Comparison of ENCODE assay signal across 18 cellular contexts in genomic region chr2:233758849-233759248, GRCh38. TPM values are rescaled to one million over a fixed set of nuclear protein-coding genes. Genes with fewer than 3 reads are reported as not detected.
DNase-seq lines count a peak whose midpoint lies in the region; ATAC-seq, FAIRE-seq and TF ChIP-seq lines count a peak whose summit lies in the region.
"Had no signal": no experiment of that assay in that cellular context is flagged by ENCODE, and none has a peak within 500 bp of the region (broad histone marks: within the 10 kb centered on the region; RNA-seq: fewer than 3 reads in every experiment).

No MANE protein-coding gene starts in this region.

- WGBS in HepG2 (ENCODE audit: low lambda C conversion rate): 57% methylated on average over 2 of the region's 2 CpGs
- WGBS in right lobe of liver (ENCODE audit: insufficient coverage, low coverage, low lambda C conversion rate, missing lambda C conversion rate): 52% methylated on average over 2 of the region's 2 CpGs
- 84% methylated on average over 2 of the region's 2 CpGs for WGBS in urinary bladder
- 68 to 85% methylated on average over 2 of the region's 2 CpGs for WGBS in esophagus squamous epithelium, 2 donors
- WGBS in testis, 2 donors: 48 to 66% methylated on average over 2 of the region's 2 CpGs

- no peaks in the 10 kb centered on the region for H3K79me2 ChIP-seq in HepG2 (ENCODE audit: insufficient read depth, low read length)

- POLR2A ChIA-PET in HepG2 (lab: Yijun Ruan, JAX): no interaction called here

- H3K36me3 ChIP-seq in HepG2 (replicated peaks in 1 of 2; ENCODE audit: control insufficient read depth in 1 of 2, insufficient read depth in 2 of 2, low read length in 2 of 2) (no peaks in the 10 kb centered on the region), right lobe of liver (peaks cover 0 to 6% (median 0%) of the 10 kb centered on the region in 4 donors), adipocyte (ENCODE audit: control insufficient read depth, insufficient read depth, low read length, severe bottlenecking) (no peaks in the 10 kb centered on the region), urinary bladder (ENCODE audit: insufficient read depth) (no peaks in the 10 kb centered on the region), esophagus squamous epithelium (peaks cover 0 to 10% (median 0%) of the 10 kb centered on the region in 3 donors), testis (ENCODE audit: low read depth, missing control alignments) (no peaks in the 10 kb centered on the region)
- H3K36me3 ChIP-seq: BE2C had no signal

- no peak overlapping the region for H2AFZ ChIP-seq in HepG2 (ENCODE audit: low read length)

- H3K9me3 ChIP-seq in HepG2 (ENCODE audit: low read length) (no peaks in the 10 kb centered on the region), right lobe of liver (no peaks in the 10 kb centered on the region), adipocyte (ENCODE audit: control insufficient read depth, low read length) (no peaks in the 10 kb centered on the region), esophagus squamous epithelium (no peaks in the 10 kb centered on the region), testis (no peaks in the 10 kb centered on the region)
- H3K9me3 ChIP-seq: BE2C had no signal

- FAIRE-seq in HepG2 (lab: Jason Lieb, UNC): no peak
- FAIRE-seq: D721Med had no signal

- peaks cover 46% of the 10 kb centered on the region for H3K4me1 ChIP-seq in HepG2 (ENCODE audit: insufficient read depth, low read length)
- peaks cover 0 to 44% (median 13%) of the 10 kb centered on the region in 4 donors for H3K4me1 ChIP-seq in right lobe of liver
- peaks cover 9% of the 10 kb centered on the region for H3K4me1 ChIP-seq in adipocyte (ENCODE audit: control insufficient read depth, insufficient read depth, low read length)
- no peaks in the 10 kb centered on the region for H3K4me1 ChIP-seq in urinary bladder (ENCODE audit: insufficient read depth)
- peaks cover 5 to 27% (median 9%) of the 10 kb centered on the region in 3 donors for H3K4me1 ChIP-seq in esophagus squamous epithelium
- H3K4me1 ChIP-seq in testis: no peaks in the 10 kb centered on the region
- H3K4me1 ChIP-seq: BE2C had no signal

- no peak for TF ChIP-seq RAD21 in HepG2 (CRISPR knock-in tag; IDR thresholded peaks at IDR 0.05)

- CTCF ChIA-PET in HepG2 (lab: Yijun Ruan, JAX; ENCODE audit: low intra/inter-chr PET ratio, low total read pairs): no interaction called here

- TF ChIP-seq EP300 in HepG2 (IDR thresholded peaks at IDR 0.05; ENCODE audit: low read depth in 2 of 2, low read length in 2 of 2) (no peak), HepG2 (CRISPR knock-in tag; IDR thresholded peaks at IDR 0.05; ENCODE audit: borderline replicate concordance) (no peak)

- no peak overlapping the region for H3K4me2 ChIP-seq in HepG2 (ENCODE audit: low read depth, low read length)

- no peaks in the 10 kb centered on the region for H4K20me1 ChIP-seq in HepG2 (ENCODE audit: insufficient read depth, low read length)

- ATAC-seq in HepG2: no peak
- ATAC-seq in right lobe of liver: no peak

- no peak for TF ChIP-seq POLR2A in HepG2 (IDR thresholded peaks at IDR 0.05; ENCODE audit: insufficient read depth in 1 of 2, low read depth in 2 of 2, low read length in 2 of 2)
- TF ChIP-seq POLR2A in right lobe of liver (IDR thresholded peaks at IDR 0.05): no peak
- TF ChIP-seq POLR2A in esophagus squamous epithelium (IDR thresholded peaks at IDR 0.05): no peak
- no peak for TF ChIP-seq POLR2A in testis (IDR thresholded peaks at IDR 0.05)

- H3K27me3 ChIP-seq in HepG2 (ENCODE audit: control insufficient read depth in 1 of 2, insufficient read depth in 2 of 2, low read length in 2 of 2) (peaks cover 5 to 73% of the 10 kb centered on the region in 2 experiments; a peak in 4 of 5 replicates), right lobe of liver (no peaks in the 10 kb centered on the region), adipocyte (replicated peaks; ENCODE audit: control insufficient read depth, insufficient read depth, low read length) (no peaks in the 10 kb centered on the region), esophagus squamous epithelium (no peaks in the 10 kb centered on the region), testis (no peaks in the 10 kb centered on the region)

- no peak overlapping the region for H3K27ac ChIP-seq in HepG2 (ENCODE audit: extremely low read length, insufficient read depth, low read length)
- H3K27ac ChIP-seq in right lobe of liver: peak overlapping the region in 1 of 3 donors; percentile 92
- peak overlapping the region; percentile 41 for H3K27ac ChIP-seq in urinary bladder (ENCODE audit: low read depth)
- no peak overlapping the region for H3K27ac ChIP-seq in esophagus squamous epithelium
- H3K27ac ChIP-seq in testis: no peak overlapping the region
- H3K27ac ChIP-seq: C4-2B had no signal

- BruUV-seq in HepG2 (replicated peaks; lab: Mats Ljungman, UMichigan): no TSS peak

- no peak overlapping the region for H3K9ac ChIP-seq in HepG2 (ENCODE audit: insufficient read depth, low read depth, low read length)
- H3K9ac ChIP-seq in adipocyte (ENCODE audit: low read length): no peak overlapping the region

- in situ Hi-C loops in HepG2 (cut with HindIII; ENCODE audit: extremely low pct_ligation_motif_present, low pct_unique_long_range_greater_than_20kb): no loop called here

- no peak for DNase-seq in HepG2 (ENCODE audit: low spot score)
- no peak for DNase-seq in right lobe of liver
- peak; percentile 30 for DNase-seq in adipocyte (ENCODE audit: low read depth)
- DNase-seq in fibroblast of the aortic adventitia (ENCODE audit: low read depth): peak; percentile 59
- DNase-seq in DMS 273 (lab: John Stamatoyannopoulos, UW; ENCODE audit: unreplicated experiment): no peak
- DNase-seq in esophagus squamous epithelium (lab: John Stamatoyannopoulos, UW): no peak
- DNase-seq in testis: no peak
- DNase-seq: BE2C; CD4-positive, alpha-beta memory T cell; DND-41; GF-D8; HCEC 1CT; HFFc6 had no signal

- intact Hi-C loops in HepG2 (cut with micrococcal nuclease; ENCODE audit: unreplicated experiment): no loop called here
- intact Hi-C loops in right lobe of liver (cut with DNase I): no loop called here
- intact Hi-C loops in esophagus squamous epithelium (cut with DNase I): no loop called here
- intact Hi-C loops in testis (cut with DNase I; ENCODE audit: low total_unique reads): no loop called here

- H3K4me3 ChIP-seq in HepG2 (replicated peaks in 1 of 3; ENCODE audit: insufficient read depth in 1 of 3, low read depth in 2 of 3, low read length in 3 of 3) (no peak overlapping the region), right lobe of liver (peak overlapping the region in 1 of 3 donors; percentile 20), adipocyte (ENCODE audit: low read length) (no peak overlapping the region), fibroblast of the aortic adventitia (ENCODE audit: low read depth, low read length) (no peak overlapping the region), urinary bladder (ENCODE audit: low read depth, low read length) (no peak overlapping the region), esophagus squamous epithelium (no peak overlapping the region), testis (no peak overlapping the region)

- no peak for TF ChIP-seq CTCF in HepG2 (CRISPR knock-in tag; IDR thresholded peaks at IDR 0.05)
- no peak for TF ChIP-seq CTCF in right lobe of liver (IDR thresholded peaks at IDR 0.05)
- TF ChIP-seq CTCF in fibroblast of the aortic adventitia (IDR thresholded peaks at IDR 0.05; ENCODE audit: insufficient read depth, low read length): no peak
- no peak for TF ChIP-seq CTCF in esophagus squamous epithelium (IDR thresholded peaks at IDR 0.05)
- no peak for TF ChIP-seq CTCF in testis (IDR thresholded peaks at IDR 0.05)

RNA-seq across cellular contexts. Expression of gene UGT1A1, which starts 1.2 kb away (rescaled TPM):
- total RNA-seq in HepG2 (2016; rRNA removed; fragmentation: Illumina TruSeq; extraction: Trizol): 0.22 and 0.69 TPM in 2 replicates
- total RNA-seq in HepG2 (2016; cell fraction: cytosol; rRNA removed; fragmentation: Illumina TruSeq; extraction: Trizol; ENCODE audit: low read depth): 0.09 TPM in 1 of 2 replicates, not detected in the other
- 0.31 and 0.61 TPM in 2 replicates for total RNA-seq in HepG2 (2016; cell fraction: insoluble cytoplasmic fraction; rRNA removed; fragmentation: Illumina TruSeq; extraction: Trizol)
- 0.12 and 0.17 TPM in 2 replicates for total RNA-seq in HepG2 (2016; cell fraction: membrane; rRNA removed; fragmentation: Illumina TruSeq; extraction: Trizol)
- total RNA-seq in HepG2 (2016; cell fraction: nucleus; rRNA removed; fragmentation: Illumina TruSeq; extraction: Trizol): 0.25 and 0.63 TPM in 2 replicates
- polyA plus RNA-seq in HepG2 (2011; rRNA removed): 0.75 and 3.6 TPM in 2 replicates
- polyA plus RNA-seq in HepG2 (2011; cell fraction: cytosol; rRNA removed): 0.63 and 3.6 TPM in 2 replicates
- 0.21 and 1.0 TPM in 2 replicates for polyA plus RNA-seq in HepG2 (2011; cell fraction: nucleus; rRNA removed)
- polyA plus RNA-seq in HepG2 (2012): 3.1 and 4.9 TPM in 2 replicates
- polyA plus RNA-seq in HepG2 (2016; cell fraction: cytosol; fragmentation: Illumina TruSeq; extraction: Trizol; ENCODE audit: low read depth): 0.11 TPM in 1 of 2 replicates, not detected in the other
- polyA plus RNA-seq in HepG2 (2016; cell fraction: insoluble cytoplasmic fraction; fragmentation: Illumina TruSeq; extraction: Trizol; ENCODE audit: low read depth): 0.17 and 0.35 TPM in 2 replicates
- 0.19 and 0.20 TPM in 2 replicates for polyA plus RNA-seq in HepG2 (2016; cell fraction: membrane; fragmentation: Illumina TruSeq; extraction: Trizol; ENCODE audit: low read depth)
- polyA plus RNA-seq in HepG2 (2016; cell fraction: nucleus; fragmentation: Illumina TruSeq; extraction: Trizol; ENCODE audit: insufficient read depth, low read depth): 0.93 TPM in 1 of 2 replicates, not detected in the other
- polyA minus RNA-seq in HepG2 (2011; rRNA and poly(A)+ RNA removed; ENCODE audit: low replicate concordance): 0.16 and 1.1 TPM in 2 replicates
- 0.44 and 2.2 TPM in 2 replicates for polyA minus RNA-seq in HepG2 (2011; cell fraction: cytosol; rRNA and poly(A)+ RNA removed)
- polyA minus RNA-seq in HepG2 (2011; cell fraction: nucleus; rRNA and poly(A)+ RNA removed): 0.52 and 1.7 TPM in 2 replicates
- 1,000 to 10,000 TPM in 1 of 6 experiments, 100 to 1,000 TPM in 4, 10 to 100 TPM in 1; 97.5 to 1,279 (median 171) TPM for total RNA-seq in right lobe of liver
- not detected in 2 replicates for total RNA-seq in fibroblast of the aortic adventitia (ENCODE audit: low replicate concordance)
- total RNA-seq in urinary bladder: 1.9 TPM
- 5.6 TPM for polyA plus RNA-seq in urinary bladder
- 1 to 10 TPM; 2.3 to 7.1 (median 3.4) TPM for total RNA-seq in esophagus squamous epithelium
- under 1 TPM; 0.24 to 0.31 TPM for total RNA-seq in testis
- 0.34 TPM for polyA plus RNA-seq in testis (ENCODE audit: insufficient read depth, low read depth, low replicate concordance)
- total RNA-seq: A172; CD4-positive, alpha-beta memory T cell; HFFc6 had no signal
- polyA plus RNA-seq: CD4-positive, alpha-beta memory T cell had no signal

RNA-seq across cellular contexts. Expression of gene MROH2A, which starts 19.3 kb away (rescaled TPM):
- total RNA-seq in HepG2 (2016; rRNA removed; fragmentation: Illumina TruSeq; extraction: Trizol): 0.04 TPM in 1 of 2 replicates, not detected in the other
- total RNA-seq in HepG2 (2016; cell fraction: cytosol; rRNA removed; fragmentation: Illumina TruSeq; extraction: Trizol; ENCODE audit: low read depth): not detected in 2 replicates
- not detected in 2 replicates for total RNA-seq in HepG2 (2016; cell fraction: insoluble cytoplasmic fraction; rRNA removed; fragmentation: Illumina TruSeq; extraction: Trizol)
- not detected in 2 replicates for total RNA-seq in HepG2 (2016; cell fraction: membrane; rRNA removed; fragmentation: Illumina TruSeq; extraction: Trizol)
- total RNA-seq in HepG2 (2016; cell fraction: nucleus; rRNA removed; fragmentation: Illumina TruSeq; extraction: Trizol): not detected in 2 replicates
- 0.03 and 0.07 TPM in 2 replicates for polyA plus RNA-seq in HepG2 (2011; rRNA removed)
- polyA plus RNA-seq in HepG2 (2011; cell fraction: cytosol; rRNA removed): not detected in 2 replicates
- 0.03 and 0.33 TPM in 2 replicates for polyA plus RNA-seq in HepG2 (2011; cell fraction: nucleus; rRNA removed)
- not detected in 2 replicates for polyA plus RNA-seq in HepG2 (2012)
- not detected in 2 replicates for polyA plus RNA-seq in HepG2 (2016; cell fraction: cytosol; fragmentation: Illumina TruSeq; extraction: Trizol; ENCODE audit: low read depth)
- not detected in 2 replicates for polyA plus RNA-seq in HepG2 (2016; cell fraction: insoluble cytoplasmic fraction; fragmentation: Illumina TruSeq; extraction: Trizol; ENCODE audit: low read depth)
- not detected in 2 replicates for polyA plus RNA-seq in HepG2 (2016; cell fraction: membrane; fragmentation: Illumina TruSeq; extraction: Trizol; ENCODE audit: low read depth)
- polyA plus RNA-seq in HepG2 (2016; cell fraction: nucleus; fragmentation: Illumina TruSeq; extraction: Trizol; ENCODE audit: insufficient read depth, low read depth): not detected in 2 replicates
- polyA minus RNA-seq in HepG2 (2011; rRNA and poly(A)+ RNA removed; ENCODE audit: low replicate concordance): not detected in 2 replicates
- polyA minus RNA-seq in HepG2 (2011; cell fraction: cytosol; rRNA and poly(A)+ RNA removed): not detected in 2 replicates
- polyA minus RNA-seq in HepG2 (2011; cell fraction: nucleus; rRNA and poly(A)+ RNA removed): 0.12 TPM in 1 of 2 replicates, not detected in the other
- total RNA-seq in right lobe of liver: 1 to 10 TPM in 4 of 6 experiments, under 1 TPM in 2; 0.49 to 7.6 (median 2.0) TPM
- total RNA-seq in fibroblast of the aortic adventitia (ENCODE audit: low replicate concordance): under 0.01 TPM in 1 of 2 replicates, not detected in the other
- 0.32 TPM for total RNA-seq in urinary bladder
- polyA plus RNA-seq in urinary bladder: 7.3 TPM
- 1 to 10 TPM in 1 of 4 donors, under 1 TPM in 3; under 0.01 to 2.1 (median 0.57) TPM for total RNA-seq in esophagus squamous epithelium
- 10 to 100 TPM in 1 of 2 donors, 1 to 10 TPM in 1; 5.3 to 10.7 TPM for total RNA-seq in testis
- 5.1 TPM for polyA plus RNA-seq in testis (ENCODE audit: insufficient read depth, low read depth, low replicate concordance)
- total RNA-seq: A172; CD4-positive, alpha-beta memory T cell; HFFc6 had no signal
- polyA plus RNA-seq: CD4-positive, alpha-beta memory T cell had no signal

RNA-seq across cellular contexts. Expression of gene UGT1A3, which starts 30.0 kb away (rescaled TPM):
- 0.11 TPM in 1 of 2 replicates, not detected in the other for total RNA-seq in HepG2 (2016; rRNA removed; fragmentation: Illumina TruSeq; extraction: Trizol)
- total RNA-seq in HepG2 (2016; cell fraction: cytosol; rRNA removed; fragmentation: Illumina TruSeq; extraction: Trizol; ENCODE audit: low read depth): not detected in 2 replicates
- total RNA-seq in HepG2 (2016; cell fraction: insoluble cytoplasmic fraction; rRNA removed; fragmentation: Illumina TruSeq; extraction: Trizol): not detected in 2 replicates
- not detected in 2 replicates for total RNA-seq in HepG2 (2016; cell fraction: membrane; rRNA removed; fragmentation: Illumina TruSeq; extraction: Trizol)
- total RNA-seq in HepG2 (2016; cell fraction: nucleus; rRNA removed; fragmentation: Illumina TruSeq; extraction: Trizol): 0.25 TPM in 1 of 2 replicates, not detected in the other
- polyA plus RNA-seq in HepG2 (2011; rRNA removed): 0.39 TPM in 1 of 2 replicates, not detected in the other
- polyA plus RNA-seq in HepG2 (2011; cell fraction: cytosol; rRNA removed): 0.03 and 0.32 TPM in 2 replicates
- 0.16 TPM in 1 of 2 replicates, not detected in the other for polyA plus RNA-seq in HepG2 (2011; cell fraction: nucleus; rRNA removed)
- polyA plus RNA-seq in HepG2 (2012): 0.20 TPM in 1 of 2 replicates, not detected in the other
- not detected in 2 replicates for polyA plus RNA-seq in HepG2 (2016; cell fraction: cytosol; fragmentation: Illumina TruSeq; extraction: Trizol; ENCODE audit: low read depth)
- not detected in 2 replicates for polyA plus RNA-seq in HepG2 (2016; cell fraction: insoluble cytoplasmic fraction; fragmentation: Illumina TruSeq; extraction: Trizol; ENCODE audit: low read depth)
- polyA plus RNA-seq in HepG2 (2016; cell fraction: membrane; fragmentation: Illumina TruSeq; extraction: Trizol; ENCODE audit: low read depth): not detected in 2 replicates
- not detected in 2 replicates for polyA plus RNA-seq in HepG2 (2016; cell fraction: nucleus; fragmentation: Illumina TruSeq; extraction: Trizol; ENCODE audit: insufficient read depth, low read depth)
- polyA minus RNA-seq in HepG2 (2011; rRNA and poly(A)+ RNA removed; ENCODE audit: low replicate concordance): 0.16 TPM in 1 of 2 replicates, not detected in the other
- not detected in 2 replicates for polyA minus RNA-seq in HepG2 (2011; cell fraction: cytosol; rRNA and poly(A)+ RNA removed)
- polyA minus RNA-seq in HepG2 (2011; cell fraction: nucleus; rRNA and poly(A)+ RNA removed): 0.25 TPM in 1 of 2 replicates, not detected in the other
- total RNA-seq in right lobe of liver: 100 to 1,000 TPM in 1 of 6 experiments, 10 to 100 TPM in 5; 12.9 to 125 (median 22.0) TPM
- total RNA-seq in fibroblast of the aortic adventitia (ENCODE audit: low replicate concordance): not detected in 2 replicates
- 1.2 TPM for total RNA-seq in urinary bladder
- 0.14 TPM for polyA plus RNA-seq in urinary bladder
- total RNA-seq in esophagus squamous epithelium: 1 to 10 TPM; 2.8 to 7.6 (median 3.4) TPM
- not detected for total RNA-seq in testis
- polyA plus RNA-seq in testis (ENCODE audit: insufficient read depth, low read depth, low replicate concordance): not detected
- total RNA-seq: A172; CD4-positive, alpha-beta memory T cell; H4; HFFc6 had no signal
- polyA plus RNA-seq: CD4-positive, alpha-beta memory T cell had no signal

RNA-seq across cellular contexts. Expression of gene UGT1A4, which starts 40.3 kb away (rescaled TPM):
- total RNA-seq in HepG2 (2016; rRNA removed; fragmentation: Illumina TruSeq; extraction: Trizol) (not detected in 2 replicates), right lobe of liver (1,000 to 10,000 TPM in 1 of 6 experiments, 100 to 1,000 TPM in 4, 10 to 100 TPM in 1; 98.7 to 1,011 (median 214) TPM), fibroblast of the aortic adventitia (ENCODE audit: low replicate concordance) (not detected in 2 replicates), urinary bladder (1.1 TPM), esophagus squamous epithelium (1 to 10 TPM; 1.1 to 7.4 (median 3.4) TPM), testis (not detected)
- total RNA-seq in HepG2 (2016; cell fraction: cytosol; rRNA removed; fragmentation: Illumina TruSeq; extraction: Trizol; ENCODE audit: low read depth): not detected in 2 replicates
- total RNA-seq in HepG2 (2016; cell fraction: insoluble cytoplasmic fraction; rRNA removed; fragmentation: Illumina TruSeq; extraction: Trizol): not detected in 2 replicates
- 0.12 TPM in 1 of 2 replicates, not detected in the other for total RNA-seq in HepG2 (2016; cell fraction: membrane; rRNA removed; fragmentation: Illumina TruSeq; extraction: Trizol)
- total RNA-seq in HepG2 (2016; cell fraction: nucleus; rRNA removed; fragmentation: Illumina TruSeq; extraction: Trizol): not detected in 2 replicates
- polyA plus RNA-seq in HepG2 (2011; rRNA removed) (not detected in 2 replicates), urinary bladder (1.2 TPM), testis (ENCODE audit: insufficient read depth, low read depth, low replicate concordance) (0.25 TPM)
- 0.04 TPM in 1 of 2 replicates, not detected in the other for polyA plus RNA-seq in HepG2 (2011; cell fraction: cytosol; rRNA removed)
- 0.08 and 0.10 TPM in 2 replicates for polyA plus RNA-seq in HepG2 (2011; cell fraction: nucleus; rRNA removed)
- polyA plus RNA-seq in HepG2 (2012): not detected in 2 replicates
- not detected in 2 replicates for polyA plus RNA-seq in HepG2 (2016; cell fraction: cytosol; fragmentation: Illumina TruSeq; extraction: Trizol; ENCODE audit: low read depth)
- not detected in 2 replicates for polyA plus RNA-seq in HepG2 (2016; cell fraction: insoluble cytoplasmic fraction; fragmentation: Illumina TruSeq; extraction: Trizol; ENCODE audit: low read depth)
- not detected in 2 replicates for polyA plus RNA-seq in HepG2 (2016; cell fraction: membrane; fragmentation: Illumina TruSeq; extraction: Trizol; ENCODE audit: low read depth)
- polyA plus RNA-seq in HepG2 (2016; cell fraction: nucleus; fragmentation: Illumina TruSeq; extraction: Trizol; ENCODE audit: insufficient read depth, low read depth): not detected in 2 replicates
- 0.42 TPM in 1 of 2 replicates, not detected in the other for polyA minus RNA-seq in HepG2 (2011; rRNA and poly(A)+ RNA removed; ENCODE audit: low replicate concordance)
- polyA minus RNA-seq in HepG2 (2011; cell fraction: cytosol; rRNA and poly(A)+ RNA removed): not detected in 2 replicates
- not detected in 2 replicates for polyA minus RNA-seq in HepG2 (2011; cell fraction: nucleus; rRNA and poly(A)+ RNA removed)
- total RNA-seq: A172; CD4-positive, alpha-beta memory T cell; HFFc6 had no signal
- polyA plus RNA-seq: CD4-positive, alpha-beta memory T cell had no signal

RNA-seq across cellular contexts. Expression of gene UGT1A5, which starts 46.1 kb away (rescaled TPM):
- total RNA-seq in HepG2 (2016; rRNA removed; fragmentation: Illumina TruSeq; extraction: Trizol): not detected in 2 replicates
- total RNA-seq in HepG2 (2016; cell fraction: cytosol; rRNA removed; fragmentation: Illumina TruSeq; extraction: Trizol; ENCODE audit: low read depth): not detected in 2 replicates
- not detected in 2 replicates for total RNA-seq in HepG2 (2016; cell fraction: insoluble cytoplasmic fraction; rRNA removed; fragmentation: Illumina TruSeq; extraction: Trizol)
- total RNA-seq in HepG2 (2016; cell fraction: membrane; rRNA removed; fragmentation: Illumina TruSeq; extraction: Trizol): not detected in 2 replicates
- total RNA-seq in HepG2 (2016; cell fraction: nucleus; rRNA removed; fragmentation: Illumina TruSeq; extraction: Trizol): not detected in 2 replicates
- not detected in 2 replicates for polyA plus RNA-seq in HepG2 (2011; rRNA removed)
- not detected in 2 replicates for polyA plus RNA-seq in HepG2 (2011; cell fraction: cytosol; rRNA removed)
- polyA plus RNA-seq in HepG2 (2011; cell fraction: nucleus; rRNA removed): not detected in 2 replicates
- not detected in 2 replicates for polyA plus RNA-seq in HepG2 (2012)
- not detected in 2 replicates for polyA plus RNA-seq in HepG2 (2016; cell fraction: cytosol; fragmentation: Illumina TruSeq; extraction: Trizol; ENCODE audit: low read depth)
- polyA plus RNA-seq in HepG2 (2016; cell fraction: insoluble cytoplasmic fraction; fragmentation: Illumina TruSeq; extraction: Trizol; ENCODE audit: low read depth): not detected in 2 replicates
- not detected in 2 replicates for polyA plus RNA-seq in HepG2 (2016; cell fraction: membrane; fragmentation: Illumina TruSeq; extraction: Trizol; ENCODE audit: low read depth)
- not detected in 2 replicates for polyA plus RNA-seq in HepG2 (2016; cell fraction: nucleus; fragmentation: Illumina TruSeq; extraction: Trizol; ENCODE audit: insufficient read depth, low read depth)
- polyA minus RNA-seq in HepG2 (2011; rRNA and poly(A)+ RNA removed; ENCODE audit: low replicate concordance): 0.84 TPM in 1 of 2 replicates, not detected in the other
- polyA minus RNA-seq in HepG2 (2011; cell fraction: cytosol; rRNA and poly(A)+ RNA removed): not detected in 2 replicates
- polyA minus RNA-seq in HepG2 (2011; cell fraction: nucleus; rRNA and poly(A)+ RNA removed): not detected in 2 replicates
- 10 to 100 TPM in 1 of 6 experiments, 1 to 10 TPM in 5; 1.3 to 10.0 (median 3.8) TPM for total RNA-seq in right lobe of liver
- total RNA-seq in fibroblast of the aortic adventitia (ENCODE audit: low replicate concordance): not detected in 2 replicates
- 0.79 TPM for total RNA-seq in urinary bladder
- polyA plus RNA-seq in urinary bladder: not detected
- 1 to 10 TPM in 3 of 4 donors, under 1 TPM in 1; 0.67 to 9.7 (median 5.8) TPM for total RNA-seq in esophagus squamous epithelium
- under 1 TPM in 1 of 2 donors, not detected in 1; 0.16 TPM for total RNA-seq in testis
- polyA plus RNA-seq in testis (ENCODE audit: insufficient read depth, low read depth, low replicate concordance): not detected
- total RNA-seq: A172; CD4-positive, alpha-beta memory T cell; H4; HFFc6 had no signal
- polyA plus RNA-seq: CD4-positive, alpha-beta memory T cell had no signal

Comparison
In these comparisons a context has a peak if more than half of its experiments do, and no peak if none do; other contexts are left out.
1. RNA of gene UGT1A1, which starts 1.2 kb away (total RNA-seq): 97.5 to 1,279 TPM in right lobe of liver; 2.3 to 7.1 TPM in esophagus squamous epithelium, 1.9 TPM in urinary bladder (single experiment), 0.09 to 0.69 TPM in HepG2, 0.24 to 0.31 TPM in testis and not detected in fibroblast of the aortic adventitia; every median in the first group is over 10 times any median in the second.
2. DNase-seq: peak in adipocyte (single experiment) and fibroblast of the aortic adventitia (single experiment); none in HepG2 (single experiment), right lobe of liver (0 of 3), DMS 273 (single experiment), esophagus squamous epithelium (single experiment) and testis (single experiment).